ENCODE assay signal across 8 cellular contexts in genomic region chr3:183265713-183266417, GRCh38. TPM values are rescaled to one million over a fixed set of nuclear protein-coding genes. Genes with fewer than 3 reads are reported as not detected.
DNase-seq lines count a peak whose midpoint lies in the region; ATAC-seq and TF ChIP-seq lines count a peak whose summit lies in the region.

No MANE protein-coding gene starts in this region.

- H3K4me1 ChIP-seq in HUES6 (ENCODE audit: control insufficient read depth, insufficient read depth, low read length) (peaks cover 55% of the 10 kb centered on the region), right lobe of liver (peaks cover 0 to 6% (median 0%) of the 10 kb centered on the region in 4 donors), upper lobe of left lung (peaks cover 29 to 47% (median 32%) of the 10 kb centered on the region in 4 donors)

- WGBS in right lobe of liver (ENCODE audit: insufficient coverage, low coverage, low lambda C conversion rate, missing lambda C conversion rate) = 70% methylated on average over 3 of the region's 5 CpGs
- WGBS in upper lobe of left lung, 2 donors = 72 to 80% methylated on average over 5 of the region's 5 CpGs

- intact Hi-C loops in right lobe of liver (cut with DNase I) = no loop called here

- H3K4me3 ChIP-seq in HUES6 (ENCODE audit: low read depth, low read length) = peak overlapping the region; percentile 28
- H3K4me3 ChIP-seq in right lobe of liver = no peak overlapping the region
- H3K4me3 ChIP-seq in upper lobe of left lung = no peak overlapping the region

- peak; percentile 90 to 94 for ATAC-seq in activated naive CD4-positive, alpha-beta T cell treated with anti-CD3 and anti-CD28 coated beads, Interleukin-2, amount 50 U/mL, for 72 hours
- ATAC-seq in right lobe of liver (peak; percentile 60 to 91 (median 88)), upper lobe of left lung (ENCODE audit: low FRiP score in 2 of 2) (no peak), HG03571 (IDR thresholded peaks at IDR 0.05; ENCODE audit: unreplicated experiment) (no peak), GM19023 (IDR thresholded peaks at IDR 0.05; ENCODE audit: unreplicated experiment) (no peak)

- H3K27ac ChIP-seq in HUES6 (ENCODE audit: low read depth, low read length) = 0 out of 2 replicates have a peak overlapping the region, but pooled peaks have one; percentile 37
- H3K27ac ChIP-seq in right lobe of liver = peak overlapping the region in 1 of 3 donors; percentile 43
- peak overlapping the region in 3 of 4 donors; percentile 16 to 51 (median 39) for H3K27ac ChIP-seq in upper lobe of left lung

- no peak for TF ChIP-seq EP300 in upper lobe of left lung (IDR thresholded peaks at IDR 0.05)

- peaks cover 17 to 20% of the 10 kb centered on the region in 2 donors for H3K36me3 Mint-ChIP-seq in activated naive CD4-positive, alpha-beta T cell treated with anti-CD3 and anti-CD28 coated beads, Interleukin-2, amount 50 U/mL, for 72 hours

- no peaks in the 10 kb centered on the region for H3K9me3 Mint-ChIP-seq in activated naive CD4-positive, alpha-beta T cell treated with anti-CD3 and anti-CD28 coated beads, Interleukin-2, amount 50 U/mL, for 72 hours

- no peaks in the 10 kb centered on the region for H3K27me3 ChIP-seq in HUES6 (ENCODE audit: control insufficient read depth, insufficient read depth, low read length)
- H3K27me3 ChIP-seq in right lobe of liver = no peaks in the 10 kb centered on the region
- no peaks in the 10 kb centered on the region for H3K27me3 ChIP-seq in upper lobe of left lung

- H3K9me3 ChIP-seq in HUES6 (ENCODE audit: control insufficient read depth, insufficient read depth, low read depth, low read length) (no peaks in the 10 kb centered on the region), right lobe of liver (no peaks in the 10 kb centered on the region), upper lobe of left lung (no peaks in the 10 kb centered on the region)

- peak overlapping the region; percentile 40 for H3K9ac ChIP-seq in HUES6 (ENCODE audit: low read length)

- peak; percentile 95 for DNase-seq in A172 (ENCODE audit: low spot score)
- peak; percentile 58 to 64 for DNase-seq in activated naive CD4-positive, alpha-beta T cell treated with anti-CD3 and anti-CD28 coated beads, Interleukin-2, amount 50 U/mL, for 72 hours (ENCODE audit: low spot score in 2 of 2)
- peak in 1 of 3 donors; percentile 68 for DNase-seq in right lobe of liver
- no peak for DNase-seq in upper lobe of left lung
- DNase-seq in pons (ENCODE audit: low spot score) = no peak

- no peak overlapping the region for H3K27ac Mint-ChIP-seq in activated naive CD4-positive, alpha-beta T cell treated with anti-CD3 and anti-CD28 coated beads, Interleukin-2, amount 50 U/mL, for 72 hours

- no peak for TF ChIP-seq POLR2A in right lobe of liver (IDR thresholded peaks at IDR 0.05)
- no peak for TF ChIP-seq POLR2A in upper lobe of left lung (IDR thresholded peaks at IDR 0.05)

- TF ChIP-seq CTCF in right lobe of liver (IDR thresholded peaks at IDR 0.05) (no peak), upper lobe of left lung (IDR thresholded peaks at IDR 0.05) (no peak)

- peaks cover 9% of the 10 kb centered on the region; the same call in 1 of the 2 replicates for H3K36me3 ChIP-seq in HUES6 (ENCODE audit: control insufficient read depth, insufficient read depth, low read length)
- H3K36me3 ChIP-seq in right lobe of liver = no peaks in the 10 kb centered on the region
- H3K36me3 ChIP-seq in upper lobe of left lung = peaks cover 0 to 5% (median 2%) of the 10 kb centered on the region in 4 donors

RNA-seq across cellular contexts. Expression of gene B3GNT5, which starts 12.8 kb away (rescaled TPM):
- 15.8 and 18.0 TPM in 2 replicates for total RNA-seq in A172 (2014; rRNA removed; shearing (Covaris generic))
- 10 to 100 TPM; 12.4 to 56.4 TPM for total RNA-seq in activated naive CD4-positive, alpha-beta T cell treated with anti-CD3 and anti-CD28 coated beads, Interleukin-2, amount 50 U/mL, for 72 hours
- total RNA-seq in right lobe of liver (10 to 100 TPM in 2 of 6 experiments, 1 to 10 TPM in 2, under 1 TPM in 2; 0.27 to 12.5 (median 5.5) TPM), upper lobe of left lung (10 to 100 TPM; 15.7 to 44.5 (median 28.3) TPM)

Comparison
In these comparisons a context has a peak if more than half of its experiments do, and no peak if none do; other contexts are left out.
1. DNase-seq: peak in A172 (single experiment) and activated naive CD4-positive, alpha-beta T cell treated with anti-CD3 and anti-CD28 coated beads, Interleukin-2, amount 50 U/mL, for 72 hours (2 of 2); none in upper lobe of left lung (0 of 2) and pons (single experiment).
2. ATAC-seq: peak in activated naive CD4-positive, alpha-beta T cell treated with anti-CD3 and anti-CD28 coated beads, Interleukin-2, amount 50 U/mL, for 72 hours (2 of 2) and right lobe of liver (4 of 4); none in upper lobe of left lung (0 of 2), HG03571 (single experiment) and GM19023 (single experiment).